Comparison of ENCODE assay signal across 21 cellular contexts in genomic region chr5:74421365-74421764, GRCh38.
DNase-seq lines count a peak whose midpoint lies in the region; ATAC-seq and TF ChIP-seq lines count a peak whose summit lies in the region.
"Had no signal": no experiment of that assay in that cellular context is flagged by ENCODE, and none has a peak within 500 bp of the region (broad histone marks: within the 10 kb centered on the region; RNA-seq: fewer than 3 reads in every experiment).

No MANE protein-coding gene starts in this region.

- H3K4me3 ChIP-seq in trophoblast cell (ENCODE audit: low read depth, low read length): no peak overlapping the region
- H3K4me3 ChIP-seq in psoas muscle: no peak overlapping the region
- H3K4me3 ChIP-seq: A549, BLaER1, GM12878, GM23248, HAP-1 had no signal

- peak overlapping the region; percentile 60 for H3K18ac ChIP-seq in trophoblast cell (ENCODE audit: low read length)

- peak overlapping the region; percentile 60 for H2BK5ac ChIP-seq in trophoblast cell (ENCODE audit: low read depth, low read length, poor library complexity)

- no peaks in the 10 kb centered on the region for H3K9me3 ChIP-seq in trophoblast cell (ENCODE audit: insufficient read depth, low read depth, low read length)
- H3K9me3 ChIP-seq in psoas muscle: no peaks in the 10 kb centered on the region
- H3K9me3 ChIP-seq: A549, BLaER1, HAP-1 had no signal

- TF ChIP-seq CTCF in psoas muscle (IDR thresholded peaks at IDR 0.05): no peak

- peaks cover 1% of the 10 kb centered on the region for H3K79me2 ChIP-seq in trophoblast cell (ENCODE audit: control insufficient read depth, insufficient read depth, low read length, poor library complexity)

- H3K36me3 ChIP-seq in trophoblast cell (ENCODE audit: control insufficient read depth in 1 of 2, insufficient read depth in 2 of 2, low read length in 2 of 2) (no peaks in the 10 kb centered on the region), psoas muscle (ENCODE audit: insufficient read depth in 1 of 2, low read depth in 1 of 2) (no peaks in the 10 kb centered on the region)
- H3K36me3 ChIP-seq: BLaER1, HAP-1 had no signal

- intact Hi-C loops in psoas muscle (cut with DNase I): no loop called here

- no peak overlapping the region for H3K9ac ChIP-seq in trophoblast cell (ENCODE audit: low read length)
- H3K9ac ChIP-seq: BLaER1, GM23248 had no signal

- H4K8ac ChIP-seq in trophoblast cell (ENCODE audit: low read depth, low read length): no peak overlapping the region

- H2AFZ ChIP-seq in trophoblast cell (ENCODE audit: insufficient read depth, low read length, poor library complexity): no peak overlapping the region
- H2AFZ ChIP-seq: GM23248 had no signal

- no peak overlapping the region for H4K12ac ChIP-seq in trophoblast cell (ENCODE audit: low read depth, low read length)

- DNase-seq in NOMO-1 treated with DMSO at 0.1 percent for 48 hours (lab: John Stamatoyannopoulos, UW; ENCODE audit: unreplicated experiment): peak; percentile 39
- no peak for DNase-seq in NOMO-1 treated with dmso at 0.1 percent for 144 hours (lab: John Stamatoyannopoulos, UW; ENCODE audit: unreplicated experiment)
- peak; percentile 7 for DNase-seq in CD1c-positive myeloid dendritic cell (ENCODE audit: extremely low spot score)
- DNase-seq in left lobe of liver (ENCODE audit: low spot score): no peak
- no peak for DNase-seq in trophoblast cell
- no peak for DNase-seq in SK-N-DZ (ENCODE audit: low spot score)
- DNase-seq in UCSD-AML1 (lab: John Stamatoyannopoulos, UW; ENCODE audit: unreplicated experiment): no peak
- DNase-seq in psoas muscle: no peak
- DNase-seq: CD4-positive, CD25-positive, alpha-beta regulatory T cell; CD8-positive, alpha-beta memory T cell; COR-L47; DMS 273 treated with DMSO at 0.1 percent for 48 hours; DMS53; DND-41; EL; GM23248 had no signal

- peak overlapping the region; percentile 77 for H4K91ac ChIP-seq in trophoblast cell (ENCODE audit: low read depth, low read length)

- no peak overlapping the region for H3K4me2 ChIP-seq in trophoblast cell (ENCODE audit: low read length)
- H3K4me2 ChIP-seq: A549, BLaER1 had no signal

- no peak overlapping the region for H3K4ac ChIP-seq in trophoblast cell (ENCODE audit: low read depth, low read length)

- peak overlapping the region; percentile 55 for H3K14ac ChIP-seq in trophoblast cell (ENCODE audit: low read length)

- H3K27me3 ChIP-seq in trophoblast cell (ENCODE audit: insufficient read depth, low read length) (no peaks in the 10 kb centered on the region), psoas muscle (ENCODE audit: insufficient read depth in 3 of 3, low read length in 2 of 3) (no peaks in the 10 kb centered on the region)
- H3K27me3 ChIP-seq: BLaER1 had no signal

- peak overlapping the region; percentile 92 for H2AK5ac ChIP-seq in trophoblast cell (ENCODE audit: low read length)

- no CpG with 5 or more reads among the region's 1 CpG for whole genome bisulfite sequencing in trophoblast cell (ENCODE audit: extremely low coverage, insufficient coverage, insufficient read length)
- WGBS in psoas muscle, 3 donors: 17 to 27% (median 19%) methylated on average over 1 of the region's 1 CpG

- ATAC-seq in left lobe of liver (peak; percentile 58), psoas muscle (no peak)
- ATAC-seq: A549, GM12878 had no signal

- H3K79me1 ChIP-seq in trophoblast cell (ENCODE audit: low read length): peaks cover 17% of the 10 kb centered on the region

- no peak overlapping the region for H3K23ac ChIP-seq in trophoblast cell (ENCODE audit: low read length)

- peak overlapping the region; percentile 81 for H2BK120ac ChIP-seq in trophoblast cell (ENCODE audit: insufficient read depth, low read length, poor library complexity)

- H3K4me1 ChIP-seq in trophoblast cell (ENCODE audit: control insufficient read depth in 1 of 2, insufficient read depth in 2 of 2, low read length in 2 of 2): no peaks in the 10 kb centered on the region
- H3K4me1 ChIP-seq in psoas muscle: peaks cover 22% of the 10 kb centered on the region
- H3K4me1 ChIP-seq: BLaER1, HAP-1 had no signal

- H3K27ac ChIP-seq in trophoblast cell (ENCODE audit: low read depth, low read length): no peak overlapping the region
- no peak overlapping the region for H3K27ac ChIP-seq in psoas muscle
- H3K27ac ChIP-seq: 22Rv1, A549, BLaER1, GM23248 had no signal

- peak overlapping the region; percentile 91 for H2BK12ac ChIP-seq in trophoblast cell (ENCODE audit: low read length)

Comparison
In these comparisons a context has a peak if more than half of its experiments do, and no peak if none do; other contexts are left out.
1. DNase-seq: peak in NOMO-1 treated with DMSO at 0.1 percent for 48 hours (single experiment) and CD1c-positive myeloid dendritic cell (single experiment); none in NOMO-1 treated with dmso at 0.1 percent for 144 hours (single experiment), left lobe of liver (single experiment), trophoblast cell (0 of 2), SK-N-DZ (single experiment), UCSD-AML1 (single experiment) and psoas muscle (0 of 2).